ENCODE assay signal across 18 cellular contexts in genomic region chr17:75501378-75502071, GRCh38. TPM values are rescaled to one million over a fixed set of nuclear protein-coding genes. Genes with fewer than 3 reads are reported as not detected.
A peak's percentile ranks its signal among the peaks of the same experiment; 100 is the strongest.
DNase-seq lines count a peak whose midpoint lies in the region; ATAC-seq and TF ChIP-seq lines count a peak whose summit lies in the region.
"Had no signal": no experiment of that assay in that cellular context is flagged by ENCODE, and none has a peak within 500 bp of the region (broad histone marks: within the 10 kb centered on the region; RNA-seq: fewer than 3 reads in every experiment).

No MANE protein-coding gene starts in this region.

- H3K27me3 Mint-ChIP-seq in activated T-cell treated with anti-CD3 and anti-CD28 coated beads, Interleukin-2, amount 50 U/mL, for 24 hours: no peaks in the 10 kb centered on the region
- no peaks in the 10 kb centered on the region for H3K27me3 Mint-ChIP-seq in activated T-cell treated with anti-CD3 and anti-CD28 coated beads, Interleukin-2, amount 50 U/mL, for 72 hours (ENCODE audit: low read depth)
- H3K27me3 Mint-ChIP-seq in T-helper 2 cell treated with Interferon-gamma antibody and Interleukin-4, amounts not matched to agents 5 μg/mL and 100 μg/mL, for 36 hours (ENCODE audit: low read depth): no peaks in the 10 kb centered on the region
- H3K27me3 Mint-ChIP-seq: activated naive CD4-positive, alpha-beta T cell treated with anti-CD3 and anti-CD28 coated beads, Interleukin-2, amount 50 U/mL, for 24 hours; CD4-positive, alpha-beta T cell; stimulated activated naive CD8-positive, alpha-beta T cell treated with anti-CD3 and anti-CD28 coated beads, Interleukin-15, amount 100 ng/mL, for 72 hours had no signal

- TF ChIP-seq POLR2A in vagina (IDR thresholded peaks at IDR 0.05): no peak

- no peak for DNase-seq in activated T-cell treated with anti-CD3 and anti-CD28 coated beads, Interleukin-2, amount 50 U/mL, for 24 hours
- DNase-seq in activated T-cell treated with anti-CD3 and anti-CD28 coated beads, Interleukin-2, amount 50 U/mL, for 72 hours: no peak
- peak; percentile 58 for DNase-seq in left ventricle myocardium superior
- DNase-seq in putamen (ENCODE audit: low spot score): peak; percentile 89
- DNase-seq in vagina (ENCODE audit: extremely low spot score in 2 of 2): no peak
- DNase-seq in WERI-Rb-1: no peak
- DNase-seq in T-helper 2 cell treated with Interferon-gamma antibody and Interleukin-4, amounts not matched to agents 5 μg/mL and 100 μg/mL, for 36 hours (ENCODE audit: low spot score): no peak
- DNase-seq: 8988T; activated CD4-positive, alpha-beta T cell treated with anti-CD3 and anti-CD28 coated beads, Interleukin-2, amount 50 U/mL, for 1 hour; activated T-cell treated with anti-CD3 and anti-CD28 coated beads for 4 hours; CD4-positive, alpha-beta T cell; central memory CD4-positive, alpha-beta T cell; NCI-H146; NCI-H345; stimulated activated naive CD8-positive, alpha-beta T cell treated with anti-CD3 and anti-CD28 coated beads, Interleukin-15, amount 100 ng/mL, for 72 hours had no signal

- H3K4me3 ChIP-seq in vagina (no peak overlapping the region), WERI-Rb-1 (ENCODE audit: low read depth, low read length) (no peak overlapping the region)
- H3K4me3 ChIP-seq: GM23338 had no signal

- H3K27ac Mint-ChIP-seq in activated T-cell treated with anti-CD3 and anti-CD28 coated beads, Interleukin-2, amount 50 U/mL, for 24 hours: peak overlapping the region; percentile 44
- no peak overlapping the region for H3K27ac Mint-ChIP-seq in activated T-cell treated with anti-CD3 and anti-CD28 coated beads, Interleukin-2, amount 50 U/mL, for 72 hours
- H3K27ac Mint-ChIP-seq in T-helper 2 cell treated with Interferon-gamma antibody and Interleukin-4, amounts not matched to agents 5 μg/mL and 100 μg/mL, for 36 hours: no peak overlapping the region
- H3K27ac Mint-ChIP-seq: activated naive CD4-positive, alpha-beta T cell treated with anti-CD3 and anti-CD28 coated beads, Interleukin-2, amount 50 U/mL, for 24 hours; CD4-positive, alpha-beta T cell; GM23338; stimulated activated naive CD8-positive, alpha-beta T cell treated with anti-CD3 and anti-CD28 coated beads, Interleukin-15, amount 100 ng/mL, for 72 hours had no signal

- H3K27ac ChIP-seq in vagina: peak overlapping the region; percentile 27
- H3K27ac ChIP-seq in WERI-Rb-1: no peak overlapping the region

- no peaks in the 10 kb centered on the region for H3K9me3 Mint-ChIP-seq in activated T-cell treated with anti-CD3 and anti-CD28 coated beads, Interleukin-2, amount 50 U/mL, for 24 hours
- H3K9me3 Mint-ChIP-seq in activated T-cell treated with anti-CD3 and anti-CD28 coated beads, Interleukin-2, amount 50 U/mL, for 72 hours: no peaks in the 10 kb centered on the region
- no peaks in the 10 kb centered on the region for H3K9me3 Mint-ChIP-seq in T-helper 2 cell treated with Interferon-gamma antibody and Interleukin-4, amounts not matched to agents 5 μg/mL and 100 μg/mL, for 36 hours
- H3K9me3 Mint-ChIP-seq: activated naive CD4-positive, alpha-beta T cell treated with anti-CD3 and anti-CD28 coated beads, Interleukin-2, amount 50 U/mL, for 24 hours; CD4-positive, alpha-beta T cell; GM23338; stimulated activated naive CD8-positive, alpha-beta T cell treated with anti-CD3 and anti-CD28 coated beads, Interleukin-15, amount 100 ng/mL, for 72 hours had no signal

- H3K4me1 Mint-ChIP-seq in activated T-cell treated with anti-CD3 and anti-CD28 coated beads, Interleukin-2, amount 50 U/mL, for 24 hours (ENCODE audit: low read depth): peaks cover 4% of the 10 kb centered on the region
- no peaks in the 10 kb centered on the region for H3K4me1 Mint-ChIP-seq in activated T-cell treated with anti-CD3 and anti-CD28 coated beads, Interleukin-2, amount 50 U/mL, for 72 hours (ENCODE audit: low read depth)
- H3K4me1 Mint-ChIP-seq in T-helper 2 cell treated with Interferon-gamma antibody and Interleukin-4, amounts not matched to agents 5 μg/mL and 100 μg/mL, for 36 hours (ENCODE audit: low read depth): no peaks in the 10 kb centered on the region
- H3K4me1 Mint-ChIP-seq: GM23338 had no signal

- ATAC-seq in activated T-cell treated with anti-CD3 and anti-CD28 coated beads, Interleukin-2, amount 50 U/mL, for 72 hours (replicated peaks in 1 of 2): no peak
- ATAC-seq in left ventricle myocardium superior (peak; percentile 44), GM19395 (IDR thresholded peaks at IDR 0.05; ENCODE audit: unreplicated experiment) (no peak)
- ATAC-seq: stimulated activated naive CD8-positive, alpha-beta T cell treated with anti-CD3 and anti-CD28 coated beads, Interleukin-15, amount 100 ng/mL, for 72 hours had no signal

- intact Hi-C loops in left ventricle myocardium superior (cut with micrococcal nuclease) (no loop called here), vagina (cut with DNase I) (no loop called here)

- H3K36me3 ChIP-seq in vagina (peaks cover 0 to 70% of the 10 kb centered on the region in 2 donors), WERI-Rb-1 (peaks cover 90% of the 10 kb centered on the region)

- H3K36me3 Mint-ChIP-seq in activated T-cell treated with anti-CD3 and anti-CD28 coated beads, Interleukin-2, amount 50 U/mL, for 24 hours (ENCODE audit: low read depth): peaks cover 36% of the 10 kb centered on the region
- no peaks in the 10 kb centered on the region for H3K36me3 Mint-ChIP-seq in activated T-cell treated with anti-CD3 and anti-CD28 coated beads, Interleukin-2, amount 50 U/mL, for 72 hours (ENCODE audit: insufficient read depth in 2 of 2)
- H3K36me3 Mint-ChIP-seq in T-helper 2 cell treated with Interferon-gamma antibody and Interleukin-4, amounts not matched to agents 5 μg/mL and 100 μg/mL, for 36 hours (ENCODE audit: low read depth): peaks cover 15% of the 10 kb centered on the region
- H3K36me3 Mint-ChIP-seq: activated naive CD4-positive, alpha-beta T cell treated with anti-CD3 and anti-CD28 coated beads, Interleukin-2, amount 50 U/mL, for 24 hours had no signal

- peaks cover 23% of the 10 kb centered on the region for H3K4me1 ChIP-seq in vagina

- H3K9me3 ChIP-seq in vagina (no peaks in the 10 kb centered on the region), WERI-Rb-1 (ENCODE audit: severe bottlenecking) (no peaks in the 10 kb centered on the region)

- H3K4me3 Mint-ChIP-seq in activated T-cell treated with anti-CD3 and anti-CD28 coated beads, Interleukin-2, amount 50 U/mL, for 24 hours: no peak overlapping the region
- H3K4me3 Mint-ChIP-seq in activated T-cell treated with anti-CD3 and anti-CD28 coated beads, Interleukin-2, amount 50 U/mL, for 72 hours: no peak overlapping the region
- no peak overlapping the region for H3K4me3 Mint-ChIP-seq in T-helper 2 cell treated with Interferon-gamma antibody and Interleukin-4, amounts not matched to agents 5 μg/mL and 100 μg/mL, for 36 hours
- H3K4me3 Mint-ChIP-seq: activated naive CD4-positive, alpha-beta T cell treated with anti-CD3 and anti-CD28 coated beads, Interleukin-2, amount 50 U/mL, for 24 hours; CD4-positive, alpha-beta T cell; GM23338; stimulated activated naive CD8-positive, alpha-beta T cell treated with anti-CD3 and anti-CD28 coated beads, Interleukin-15, amount 100 ng/mL, for 72 hours had no signal

- H3K27me3 ChIP-seq in vagina (no peaks in the 10 kb centered on the region), WERI-Rb-1 (ENCODE audit: insufficient read depth, low read depth, severe bottlenecking) (no peaks in the 10 kb centered on the region)

- TF ChIP-seq CTCF in vagina (IDR thresholded peaks at IDR 0.05): no peak
- TF ChIP-seq CTCF in WERI-Rb-1 (IDR thresholded peaks at IDR 0.05; ENCODE audit: low read depth, low read length): no peak

RNA-seq across cellular contexts. Expression of gene CASKIN2, which starts 13.8 kb away (rescaled TPM):
- total RNA-seq in activated T-cell treated with anti-CD3 and anti-CD28 coated beads, Interleukin-2, amount 50 U/mL, for 72 hours: 1 to 10 TPM; 4.1 to 6.6 TPM
- total RNA-seq in left ventricle myocardium superior (36.6 TPM), vagina (19.9 TPM)

RNA-seq across cellular contexts. Expression of gene TSEN54, which starts 14.8 kb away (rescaled TPM):
- 10 to 100 TPM; 34.8 to 49.5 TPM for total RNA-seq in activated T-cell treated with anti-CD3 and anti-CD28 coated beads, Interleukin-2, amount 50 U/mL, for 72 hours
- total RNA-seq in left ventricle myocardium superior: 8.3 TPM
- 30.9 TPM for total RNA-seq in vagina

RNA-seq across cellular contexts. Expression of gene LLGL2, which starts 24.0 kb away (rescaled TPM):
- total RNA-seq in activated T-cell treated with anti-CD3 and anti-CD28 coated beads, Interleukin-2, amount 50 U/mL, for 72 hours: 10 to 100 TPM; 12.5 to 17.4 TPM
- 5.1 TPM for total RNA-seq in left ventricle myocardium superior
- 44.9 TPM for total RNA-seq in vagina

RNA-seq across cellular contexts. Expression of gene TMEM94, which starts 45.1 kb away (rescaled TPM):
- total RNA-seq in activated T-cell treated with anti-CD3 and anti-CD28 coated beads, Interleukin-2, amount 50 U/mL, for 72 hours: 10 to 100 TPM; 70.7 to 76.4 TPM
- total RNA-seq in left ventricle myocardium superior: 56.8 TPM
- total RNA-seq in vagina: 43.2 TPM

Comparison
In these comparisons a context has a peak if more than half of its experiments do, and no peak if none do; other contexts are left out.
1. DNase-seq: peak in left ventricle myocardium superior (single experiment) and putamen (single experiment); none in activated T-cell treated with anti-CD3 and anti-CD28 coated beads, Interleukin-2, amount 50 U/mL, for 24 hours (single experiment), activated T-cell treated with anti-CD3 and anti-CD28 coated beads, Interleukin-2, amount 50 U/mL, for 72 hours (0 of 2), vagina (0 of 2), WERI-Rb-1 (single experiment) and T-helper 2 cell treated with Interferon-gamma antibody and Interleukin-4, amounts not matched to agents 5 μg/mL and 100 μg/mL, for 36 hours (single experiment).